ENCODE assay signal across 9 cellular contexts in genomic region chr1:108817016-108817415, GRCh38. TPM values are rescaled to one million over a fixed set of nuclear protein-coding genes. Genes with fewer than 3 reads are reported as not detected.
DNase-seq lines count a peak whose midpoint lies in the region; ATAC-seq and TF ChIP-seq lines count a peak whose summit lies in the region.
"Had no signal": no experiment of that assay in that cellular context is flagged by ENCODE, and none has a peak within 500 bp of the region (broad histone marks: within the 10 kb centered on the region; RNA-seq: fewer than 3 reads in every experiment).

No MANE protein-coding gene starts in this region.

- peak overlapping the region; percentile 49 for H3K4me3 ChIP-seq in SJCRH30
- H3K4me3 ChIP-seq: SK-N-MC had no signal

- H3K9me3 ChIP-seq in SJCRH30 (replicated peaks): no peaks in the 10 kb centered on the region

- DNase-seq in Daoy (ENCODE audit: low read depth) (peak; percentile 95), SJCRH30 (peak; percentile 87 to 94), foreskin keratinocyte (peak; percentile 33 to 45), pons (ENCODE audit: low spot score) (peak; percentile 78), NCI-H524 (lab: John Stamatoyannopoulos, UW) (no peak)

- H3K27ac ChIP-seq in SJCRH30: peak overlapping the region; percentile 97
- H3K27ac ChIP-seq in foreskin keratinocyte: peak overlapping the region; percentile 86
- H3K27ac ChIP-seq: SK-N-MC had no signal

- ATAC-seq in foreskin keratinocyte: peak; percentile 76
- ATAC-seq in GM18858 (IDR thresholded peaks at IDR 0.05; ENCODE audit: unreplicated experiment): no peak
- ATAC-seq in HG02642 (IDR thresholded peaks at IDR 0.05; ENCODE audit: poor library complexity, unreplicated experiment): no peak
- ATAC-seq in HG02678 (IDR thresholded peaks at IDR 0.05; ENCODE audit: unreplicated experiment): no peak

- TF ChIP-seq CTCF in foreskin keratinocyte (conservative IDR thresholded peaks at IDR 0.05): no peak

- peaks cover 13% of the 10 kb centered on the region for H3K4me1 ChIP-seq in SJCRH30
- peaks cover 26% of the 10 kb centered on the region for H3K4me1 ChIP-seq in foreskin keratinocyte

- H3K27me3 ChIP-seq in SJCRH30: no peaks in the 10 kb centered on the region
- no peaks in the 10 kb centered on the region for H3K27me3 ChIP-seq in foreskin keratinocyte

- no peaks in the 10 kb centered on the region for H3K36me3 ChIP-seq in SJCRH30

RNA-seq across cellular contexts. Expression of gene AKNAD1, which starts 39.9 kb away (rescaled TPM):
- not detected in 2 replicates for total RNA-seq in Daoy (2014; rRNA removed; shearing (Covaris generic))
- total RNA-seq in SJCRH30 (2014; rRNA removed; shearing (Covaris generic)): 0.30 and 0.87 TPM in 2 replicates
- 0.65 and 1.6 TPM in 2 replicates for total RNA-seq in foreskin keratinocyte
- polyA plus RNA-seq in foreskin keratinocyte: 0.85 and 1.1 TPM in 2 replicates

RNA-seq across cellular contexts. Expression of gene GPSM2, which starts 59.8 kb away (rescaled TPM):
- 110 and 154 TPM in 2 replicates for total RNA-seq in Daoy (2014; rRNA removed; shearing (Covaris generic))
- 40.1 and 40.4 TPM in 2 replicates for total RNA-seq in SJCRH30 (2014; rRNA removed; shearing (Covaris generic))
- 104 and 142 TPM in 2 replicates for total RNA-seq in foreskin keratinocyte
- 39.4 and 60.7 TPM in 2 replicates for polyA plus RNA-seq in foreskin keratinocyte

Comparison
In these comparisons a context has a peak if more than half of its experiments do, and no peak if none do; other contexts are left out.
1. DNase-seq: peak in Daoy (single experiment), SJCRH30 (2 of 2), foreskin keratinocyte (2 of 2) and pons (single experiment); none in NCI-H524 (0 of 2).